16 cellular contexts compared by ENCODE assay signal in genomic region chr10:126130291-126130710, GRCh38.
DNase-seq lines count a peak whose midpoint lies in the region; ATAC-seq and TF ChIP-seq lines count a peak whose summit lies in the region.
"Had no signal": no experiment of that assay in that cellular context is flagged by ENCODE, and none has a peak within 500 bp of the region (broad histone marks: within the 10 kb centered on the region; RNA-seq: fewer than 3 reads in every experiment).

No MANE protein-coding gene starts in this region.

- intact Hi-C loops in sciatic nerve (cut with DNase I) (no loop called here), esophagus squamous epithelium (cut with DNase I) (no loop called here)

- H3K9me3 ChIP-seq in esophagus squamous epithelium: no peaks in the 10 kb centered on the region

- TF ChIP-seq POLR2A in esophagus squamous epithelium (IDR thresholded peaks at IDR 0.05): no peak

- H3K4me1 ChIP-seq in esophagus squamous epithelium: no peaks in the 10 kb centered on the region

- H3K36me3 ChIP-seq in kidney epithelial cell (ENCODE audit: control insufficient read depth, insufficient read depth, low read length): no peaks in the 10 kb centered on the region
- no peaks in the 10 kb centered on the region for H3K36me3 ChIP-seq in esophagus squamous epithelium

- TF ChIP-seq CTCF in epithelial cell of esophagus (IDR thresholded peaks at IDR 0.05; ENCODE audit: insufficient read depth, low read depth, low read length, missing control alignments): no peak
- TF ChIP-seq CTCF in kidney epithelial cell (IDR thresholded peaks at IDR 0.05; ENCODE audit: insufficient read depth, low read length, poor library complexity, severe bottlenecking): no peak
- TF ChIP-seq CTCF in esophagus squamous epithelium (IDR thresholded peaks at IDR 0.05): no peak

- DNase-seq in GM03348 (ENCODE audit: low spot score) (peak; percentile 78), epithelial cell of esophagus (ENCODE audit: low read depth) (peak; percentile 42), kidney epithelial cell (ENCODE audit: low read depth) (peak; percentile 57), sciatic nerve (ENCODE audit: low spot score) (no peak), esophagus squamous epithelium (lab: John Stamatoyannopoulos, UW) (no peak), NCI-H510A (lab: John Stamatoyannopoulos, UW) (no peak)
- DNase-seq: activated CD4-positive, alpha-beta T cell treated with anti-CD3 and anti-CD28 coated beads, Interleukin-2, amount 10 ng/mL, durations not matched to agents 24 days and 14 days; activated naive CD8-positive, alpha-beta T cell treated with anti-CD3 and anti-CD28 coated beads, Interleukin-2, amount 50 U/mL, for 24 hours; activated T-cell treated with anti-CD3 and anti-CD28 coated beads, Interleukin-2, amount 50 U/mL, for 24 hours; dermis blood vessel endothelial cell; Kasumi-1; NCI-H2029; NCI-H774; stimulated activated CD8-positive, alpha-beta memory T cell treated with anti-CD3 and anti-CD28 coated beads, Interleukin-4, amount 100 ng/mL, for 48 hours had no signal

- H3K27me3 ChIP-seq in kidney epithelial cell (ENCODE audit: control insufficient read depth, insufficient read depth, low read length) (no peaks in the 10 kb centered on the region), esophagus squamous epithelium (no peaks in the 10 kb centered on the region)

- WGBS in esophagus squamous epithelium, 2 donors: 64 to 71% methylated on average over 5 to 8 of the region's 9 CpGs

- ATAC-seq in sciatic nerve (peak; percentile 93), HG02623 (IDR thresholded peaks at IDR 0.05; ENCODE audit: unreplicated experiment) (no peak), HG02970 (IDR thresholded peaks at IDR 0.05; ENCODE audit: low FRiP score, unreplicated experiment) (no peak)
- ATAC-seq: activated naive CD8-positive, alpha-beta T cell treated with anti-CD3 and anti-CD28 coated beads, Interleukin-2, amount 50 U/mL, for 24 hours had no signal

- peak overlapping the region in 1 of 4 donors; percentile 36 for H3K27ac ChIP-seq in esophagus squamous epithelium

- H3K4me3 ChIP-seq in epithelial cell of esophagus (ENCODE audit: low read length) (no peak overlapping the region), kidney epithelial cell (ENCODE audit: low read depth, low read length) (no peak overlapping the region), esophagus squamous epithelium (no peak overlapping the region)

Comparison
In these comparisons a context has a peak if more than half of its experiments do, and no peak if none do; other contexts are left out.
1. DNase-seq: peak in GM03348 (single experiment), epithelial cell of esophagus (single experiment) and kidney epithelial cell (single experiment); none in sciatic nerve (single experiment), esophagus squamous epithelium (single experiment) and NCI-H510A (single experiment).